ENCODE assay signal across 9 cellular contexts in genomic region chr2:54979645-54980044, GRCh38.
A peak's percentile ranks its signal among the peaks of the same experiment; 100 is the strongest.
DNase-seq lines count a peak whose midpoint lies in the region; ATAC-seq, FAIRE-seq and TF ChIP-seq lines count a peak whose summit lies in the region.
"Had no signal": no experiment of that assay in that cellular context is flagged by ENCODE, and none has a peak within 500 bp of the region (broad histone marks: within the 10 kb centered on the region; RNA-seq: fewer than 3 reads in every experiment).

No MANE protein-coding gene starts in this region.

- TF ChIP-seq CTCF in bronchial epithelial cell (IDR thresholded peaks at IDR 0.05; ENCODE audit: insufficient read depth, low read length, severe bottlenecking), result no peak
- no peak for TF ChIP-seq CTCF in upper lobe of right lung (IDR thresholded peaks at IDR 0.05)

- H3K9me3 ChIP-seq in upper lobe of right lung, result no peaks in the 10 kb centered on the region
- H3K9me3 ChIP-seq in effector memory CD4-positive, alpha-beta T cell (ENCODE audit: control insufficient read depth, low read length), result no peaks in the 10 kb centered on the region

- intact Hi-C loops in upper lobe of right lung (cut with DNase I), result no loop called here

- peak overlapping the region; percentile 32 for H3K27ac ChIP-seq in upper lobe of right lung
- H3K27ac ChIP-seq in effector memory CD4-positive, alpha-beta T cell (ENCODE audit: insufficient read depth, low read length, poor library complexity, severe bottlenecking), result no peak overlapping the region

- no peak overlapping the region for H3K4me3 Mint-ChIP-seq in activated naive CD8-positive, alpha-beta T cell
- no peak overlapping the region for H3K4me3 Mint-ChIP-seq in activated naive CD8-positive, alpha-beta T cell treated with anti-CD3 and anti-CD28 coated beads for 36 hours
- H3K4me3 Mint-ChIP-seq: T-cell had no signal

- H3K36me3 ChIP-seq in bronchial epithelial cell (ENCODE audit: control insufficient read depth, insufficient read depth, low read length) (peaks cover 3% of the 10 kb centered on the region), upper lobe of right lung (peaks cover 12% of the 10 kb centered on the region)
- H3K36me3 ChIP-seq in effector memory CD4-positive, alpha-beta T cell (ENCODE audit: control insufficient read depth, insufficient read depth, low read length), result no peaks in the 10 kb centered on the region

- peaks cover 48% of the 10 kb centered on the region for H3K4me1 Mint-ChIP-seq in activated naive CD8-positive, alpha-beta T cell (ENCODE audit: low read depth)
- H3K4me1 Mint-ChIP-seq in activated naive CD8-positive, alpha-beta T cell treated with anti-CD3 and anti-CD28 coated beads for 36 hours, result peaks cover 43% of the 10 kb centered on the region

- H3K36me3 Mint-ChIP-seq in activated naive CD8-positive, alpha-beta T cell, result peaks cover 13% of the 10 kb centered on the region
- peaks cover 20% of the 10 kb centered on the region for H3K36me3 Mint-ChIP-seq in activated naive CD8-positive, alpha-beta T cell treated with anti-CD3 and anti-CD28 coated beads for 36 hours

- peaks cover 77% of the 10 kb centered on the region for H3K4me1 ChIP-seq in upper lobe of right lung
- no peaks in the 10 kb centered on the region for H3K4me1 ChIP-seq in effector memory CD4-positive, alpha-beta T cell (ENCODE audit: control insufficient read depth, insufficient read depth, low read length, poor library complexity, severe bottlenecking)

- H3K4me3 ChIP-seq in bronchial epithelial cell (ENCODE audit: low read depth, low read length) (no peak overlapping the region), upper lobe of right lung (no peak overlapping the region)
- H3K4me3 ChIP-seq in effector memory CD4-positive, alpha-beta T cell (ENCODE audit: insufficient read depth, low read depth, low read length, poor library complexity, severe bottlenecking), result no peak overlapping the region

- H3K27me3 Mint-ChIP-seq in activated naive CD8-positive, alpha-beta T cell, result no peaks in the 10 kb centered on the region
- H3K27me3 Mint-ChIP-seq in activated naive CD8-positive, alpha-beta T cell treated with anti-CD3 and anti-CD28 coated beads for 36 hours, result no peaks in the 10 kb centered on the region
- H3K27me3 Mint-ChIP-seq: T-cell had no signal

- peak; percentile 76 for ATAC-seq in upper lobe of right lung
- ATAC-seq in GM19023 (IDR thresholded peaks at IDR 0.05; ENCODE audit: unreplicated experiment), result no peak
- ATAC-seq: T-cell had no signal

- no peak for DNase-seq in activated naive CD8-positive, alpha-beta T cell treated with anti-CD3 and anti-CD28 coated beads for 36 hours
- DNase-seq in bronchial epithelial cell (ENCODE audit: low read depth) (peak; percentile 72), medulla oblongata (ENCODE audit: extremely low spot score) (peak; percentile 39), upper lobe of right lung (no peak)
- no peak for DNase-seq in effector memory CD4-positive, alpha-beta T cell
- DNase-seq in stimulated activated CD4-positive, alpha-beta T cell treated with anti-CD3 and anti-CD28 coated beads, Interleukin-15, amount 100 ng/mL, for 24 hours, result no peak
- DNase-seq: T-cell had no signal

- H3K27me3 ChIP-seq in bronchial epithelial cell (ENCODE audit: control insufficient read depth, insufficient read depth, low read length) (no peaks in the 10 kb centered on the region), upper lobe of right lung (no peaks in the 10 kb centered on the region)
- no peaks in the 10 kb centered on the region for H3K27me3 ChIP-seq in effector memory CD4-positive, alpha-beta T cell (replicated peaks; ENCODE audit: control insufficient read depth, insufficient read depth, low read length, poor library complexity, severe bottlenecking)

- H3K27ac Mint-ChIP-seq in activated naive CD8-positive, alpha-beta T cell, result peak overlapping the region; percentile 61
- no peak overlapping the region for H3K27ac Mint-ChIP-seq in activated naive CD8-positive, alpha-beta T cell treated with anti-CD3 and anti-CD28 coated beads for 36 hours
- H3K27ac Mint-ChIP-seq: T-cell had no signal

- no peak for FAIRE-seq in bronchial epithelial cell (lab: Jason Lieb, UNC)

- H3K9me3 Mint-ChIP-seq in activated naive CD8-positive, alpha-beta T cell (ENCODE audit: low read depth), result no peaks in the 10 kb centered on the region
- no peaks in the 10 kb centered on the region for H3K9me3 Mint-ChIP-seq in activated naive CD8-positive, alpha-beta T cell treated with anti-CD3 and anti-CD28 coated beads for 36 hours
- H3K9me3 Mint-ChIP-seq: T-cell had no signal

Comparison
In these comparisons a context has a peak if more than half of its experiments do, and no peak if none do; other contexts are left out.
1. DNase-seq: peak in bronchial epithelial cell (single experiment) and medulla oblongata (single experiment); none in activated naive CD8-positive, alpha-beta T cell treated with anti-CD3 and anti-CD28 coated beads for 36 hours (single experiment), upper lobe of right lung (single experiment), effector memory CD4-positive, alpha-beta T cell (0 of 3) and stimulated activated CD4-positive, alpha-beta T cell treated with anti-CD3 and anti-CD28 coated beads, Interleukin-15, amount 100 ng/mL, for 24 hours (single experiment).